ENCODE assay signal across 34 cellular contexts in genomic region chr3:50183755-50184154, GRCh38. TPM values are rescaled to one million over a fixed set of nuclear protein-coding genes. Genes with fewer than 3 reads are reported as not detected.
"Had no signal": no experiment of that assay in that cellular context is flagged by ENCODE, and none has a peak within 500 bp of the region (broad histone marks: within the 10 kb centered on the region; RNA-seq: fewer than 3 reads in every experiment).

No MANE protein-coding gene starts in this region.

- H3K36me3 Mint-ChIP-seq: naive B cell; stimulated activated memory B cell treated with anti-CD40 and anti-IgM and Interleukin-4, amounts not matched to agents 10 μg/mL and 1 μg/mL and 100 μg/mL, for 72 hours had no signal

- H3K9me3 Mint-ChIP-seq: activated CD4-positive, alpha-beta memory T cell treated with anti-CD3 and anti-CD28 coated beads, Interleukin-2, amount 10 ng/mL, durations not matched to agents 7 days and 5 days; activated CD4-positive, alpha-beta T cell treated with anti-CD3 and anti-CD28 coated beads, Interleukin-2, amount 10 ng/mL, durations not matched to agents 7 days and 5 days; activated naive CD8-positive, alpha-beta T cell treated with anti-CD3 and anti-CD28 coated beads, Interleukin-2, amount 50 U/mL, for 24 hours; activated T-cell treated with anti-CD3 and anti-CD28 coated beads, Interleukin-2, amount 50 U/mL, for 24 hours; mesothelial cell of epicardium; naive B cell; stimulated activated memory B cell treated with anti-CD40 and anti-IgM and Interleukin-4, amounts not matched to agents 10 μg/mL and 1 μg/mL and 100 μg/mL, for 72 hours; WTC11 had no signal

- H2AFZ ChIP-seq: hepatocyte, parathyroid adenoma had no signal

- H3K36me3 ChIP-seq: right atrium auricular region had no signal

- H3K79me2 ChIP-seq: hepatocyte, parathyroid adenoma had no signal

- H3K4me1 Mint-ChIP-seq: activated CD4-positive, alpha-beta memory T cell treated with anti-CD3 and anti-CD28 coated beads, Interleukin-2, amount 10 ng/mL, durations not matched to agents 7 days and 5 days; activated CD4-positive, alpha-beta T cell treated with anti-CD3 and anti-CD28 coated beads, Interleukin-2, amount 10 ng/mL, durations not matched to agents 7 days and 5 days; activated naive CD8-positive, alpha-beta T cell treated with anti-CD3 and anti-CD28 coated beads, Interleukin-2, amount 50 U/mL, for 24 hours; naive B cell; stimulated activated memory B cell treated with anti-CD40 and anti-IgM and Interleukin-4, amounts not matched to agents 10 μg/mL and 1 μg/mL and 100 μg/mL, for 72 hours; WTC11 had no signal

- H3K27me3 ChIP-seq: gastrocnemius medialis, hepatocyte, right atrium auricular region, stomach, thyroid gland, upper lobe of left lung had no signal

- H3K27ac Mint-ChIP-seq: activated CD4-positive, alpha-beta memory T cell treated with anti-CD3 and anti-CD28 coated beads, Interleukin-2, amount 10 ng/mL, durations not matched to agents 7 days and 5 days; activated CD4-positive, alpha-beta T cell treated with anti-CD3 and anti-CD28 coated beads, Interleukin-2, amount 10 ng/mL, durations not matched to agents 7 days and 5 days; activated naive CD8-positive, alpha-beta T cell treated with anti-CD3 and anti-CD28 coated beads, Interleukin-2, amount 50 U/mL, for 24 hours; activated T-cell treated with anti-CD3 and anti-CD28 coated beads, Interleukin-2, amount 50 U/mL, for 24 hours; naive B cell; stimulated activated memory B cell treated with anti-CD40 and anti-IgM and Interleukin-4, amounts not matched to agents 10 μg/mL and 1 μg/mL and 100 μg/mL, for 72 hours; WTC11 had no signal

- H3K27me3 Mint-ChIP-seq: activated naive CD8-positive, alpha-beta T cell treated with anti-CD3 and anti-CD28 coated beads, Interleukin-2, amount 50 U/mL, for 24 hours; activated T-cell treated with anti-CD3 and anti-CD28 coated beads, Interleukin-2, amount 50 U/mL, for 24 hours had no signal

- H3K4me3 ChIP-seq: gastrocnemius medialis, hepatocyte, right atrium auricular region, smooth muscle cell, stomach, thyroid gland, upper lobe of left lung had no signal

- H3K9me3 ChIP-seq: gastrocnemius medialis, right atrium auricular region, stomach, thyroid gland, upper lobe of left lung had no signal

- H3K4me3 Mint-ChIP-seq: activated CD4-positive, alpha-beta memory T cell treated with anti-CD3 and anti-CD28 coated beads, Interleukin-2, amount 10 ng/mL, durations not matched to agents 7 days and 5 days; activated CD4-positive, alpha-beta T cell treated with anti-CD3 and anti-CD28 coated beads, Interleukin-2, amount 10 ng/mL, durations not matched to agents 7 days and 5 days; activated naive CD8-positive, alpha-beta T cell treated with anti-CD3 and anti-CD28 coated beads, Interleukin-2, amount 50 U/mL, for 24 hours; activated T-cell treated with anti-CD3 and anti-CD28 coated beads, Interleukin-2, amount 50 U/mL, for 24 hours; mesothelial cell of epicardium; naive B cell; stimulated activated memory B cell treated with anti-CD40 and anti-IgM and Interleukin-4, amounts not matched to agents 10 μg/mL and 1 μg/mL and 100 μg/mL, for 72 hours; WTC11 had no signal

- DNase-seq: activated CD4-positive, alpha-beta memory T cell treated with anti-CD3 and anti-CD28 coated beads, Interleukin-2, amount 10 ng/mL, durations not matched to agents 7 days and 5 days; activated CD4-positive, alpha-beta T cell treated with anti-CD3 and anti-CD28 coated beads for 1 hour; activated CD4-positive, alpha-beta T cell treated with anti-CD3 and anti-CD28 coated beads, Interleukin-2, amount 10 ng/mL, durations not matched to agents 7 days and 5 days; activated CD8-positive, alpha-beta memory T cell treated with anti-CD3 and anti-CD28 coated beads, Interleukin-2, amount 50 U/mL, for 48 hours; activated gamma-delta T cell; activated naive CD4-positive, alpha-beta T cell treated with anti-CD3 and anti-CD28 coated beads, Interleukin-2, amount 50 U/mL, for 16 hours; activated naive CD8-positive, alpha-beta T cell treated with anti-CD3 and anti-CD28 coated beads, Interleukin-2, amount 50 U/mL, for 24 hours; activated T-cell treated with anti-CD3 and anti-CD28 coated beads, Interleukin-2, amount 50 U/mL, for 24 hours; dermis blood vessel endothelial cell; effector CD4-positive, alpha-beta T cell; gastrocnemius medialis; glutamatergic neuron; kidney; left colon; naive B cell; occipital lobe; stimulated activated CD4-positive, alpha-beta T cell treated with anti-CD3 and anti-CD28 coated beads, Interleukin-1b, Interleukin-23, amount 100 ng/mL, for 48 hours; stimulated activated CD4-positive, alpha-beta T cell treated with anti-CD3 and anti-CD28 coated beads, Interleukin-4, amount 100 ng/mL, for 4 hours; stimulated activated CD8-positive, alpha-beta memory T cell treated with anti-CD3 and anti-CD28 coated beads, Interleukin-4, amount 100 ng/mL, for 48 hours; T-helper 2 cell; thyroid gland; upper lobe of left lung had no signal

- H3K4me1 ChIP-seq: gastrocnemius medialis, right atrium auricular region, thyroid gland had no signal

- FAIRE-seq: bronchial epithelial cell, colon, kidney had no signal

- H3K9ac ChIP-seq: parathyroid adenoma had no signal

- H3K4me2 ChIP-seq: hepatocyte, smooth muscle cell had no signal

- ATAC-seq: activated naive CD8-positive, alpha-beta T cell treated with anti-CD3 and anti-CD28 coated beads, Interleukin-2, amount 50 U/mL, for 24 hours; gastrocnemius medialis; left colon; stimulated activated memory B cell treated with anti-CD40 and anti-IgM and Interleukin-4, amounts not matched to agents 10 μg/mL and 1 μg/mL and 100 μg/mL, for 72 hours; WTC11 had no signal

- H3K27ac ChIP-seq: gastrocnemius medialis, hepatocyte, parathyroid adenoma, right atrium auricular region, stomach, thyroid gland, upper lobe of left lung had no signal

RNA-seq across cellular contexts. Expression of gene GNAT1, which starts 7.7 kb away (rescaled TPM):
- total RNA-seq: activated CD4-positive, alpha-beta memory T cell treated with anti-CD3 and anti-CD28 coated beads, Interleukin-2, amount 10 ng/mL, durations not matched to agents 7 days and 5 days; activated CD4-positive, alpha-beta T cell treated with anti-CD3 and anti-CD28 coated beads, Interleukin-2, amount 10 ng/mL, durations not matched to agents 7 days and 5 days; bronchial epithelial cell; dermis blood vessel endothelial cell; gastrocnemius medialis; hepatocyte; kidney; left colon; lower leg skin; occipital lobe; right atrium auricular region; smooth muscle cell; stomach; thyroid gland had no signal
- polyA plus RNA-seq: hepatocyte, neural cell, smooth muscle cell, stomach had no signal

RNA-seq across cellular contexts. Expression of gene SLC38A3, which starts 21.3 kb away (rescaled TPM):
- total RNA-seq: activated CD4-positive, alpha-beta memory T cell treated with anti-CD3 and anti-CD28 coated beads, Interleukin-2, amount 10 ng/mL, durations not matched to agents 7 days and 5 days; activated CD4-positive, alpha-beta T cell treated with anti-CD3 and anti-CD28 coated beads, Interleukin-2, amount 10 ng/mL, durations not matched to agents 7 days and 5 days; bronchial epithelial cell; dermis blood vessel endothelial cell; left colon had no signal
- polyA plus RNA-seq: neural cell had no signal

RNA-seq across cellular contexts. Expression of gene SEMA3F, which starts 28.6 kb away (rescaled TPM):
- total RNA-seq: activated CD4-positive, alpha-beta T cell treated with anti-CD3 and anti-CD28 coated beads, Interleukin-2, amount 10 ng/mL, durations not matched to agents 7 days and 5 days had no signal
